ENCODE assay signal across 26 cellular contexts in the genomic region with DNA sequence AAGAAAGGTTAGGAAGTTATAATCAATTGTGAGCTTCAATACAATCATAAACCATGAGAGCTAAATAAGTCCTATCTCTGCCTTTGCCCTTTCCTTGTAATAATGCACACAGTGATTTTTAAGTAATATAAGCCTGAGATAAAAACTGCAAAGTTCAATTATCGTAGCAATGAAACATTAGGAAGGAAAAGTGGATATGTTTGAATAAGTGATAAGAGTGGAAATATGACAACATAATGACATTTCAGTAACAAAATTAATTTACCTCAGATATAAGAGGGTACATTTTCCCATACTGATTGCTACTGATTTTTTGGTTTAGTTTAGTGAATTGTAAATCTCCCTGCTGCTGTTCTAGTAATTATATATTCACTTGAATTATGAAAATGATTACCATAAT.
"Had no signal": no experiment of that assay in that cellular context is flagged by ENCODE, and none has a peak within 500 bp of the region (broad histone marks: within the 10 kb centered on the region; RNA-seq: fewer than 3 reads in every experiment).

No MANE protein-coding gene starts in this region.

- H3K4me3 ChIP-seq: colonic mucosa, coronary artery, dorsolateral prefrontal cortex, esophagus muscularis mucosa, esophagus squamous epithelium, gastrocnemius medialis, gastroesophageal sphincter, heart left ventricle, heart right ventricle, hepatocyte had no signal

- H3K36me3 ChIP-seq: colonic mucosa, esophagus muscularis mucosa, esophagus squamous epithelium, gastrocnemius medialis, gastroesophageal sphincter, heart left ventricle, heart right ventricle had no signal

- H3K4me3 Mint-ChIP-seq: dendritic cell treated with granulocyte-macrophage colony-stimulating factor and Interleukin-4, amounts not matched to agents 40 ng/mL and 50 ng/mL, for 4 days; effector memory CD8-positive, alpha-beta T cell; endodermal cell had no signal

- H3K27ac ChIP-seq: colonic mucosa, coronary artery, dorsolateral prefrontal cortex, epithelial cell of prostate, esophagus muscularis mucosa, esophagus squamous epithelium, foreskin keratinocyte, gastrocnemius medialis, gastroesophageal sphincter, heart left ventricle, heart right ventricle, hepatocyte had no signal

- H3K79me2 ChIP-seq: hepatocyte had no signal

- H3K4me1 ChIP-seq: colonic mucosa, esophagus muscularis mucosa, esophagus squamous epithelium, foreskin keratinocyte, gastrocnemius medialis, gastroesophageal sphincter, heart left ventricle, heart right ventricle had no signal

- H3K9me3 ChIP-seq: colonic mucosa, esophagus muscularis mucosa, esophagus squamous epithelium, gastrocnemius medialis, gastroesophageal sphincter, heart left ventricle, heart right ventricle had no signal

- H3K4me2 ChIP-seq: hepatocyte had no signal

- H2AFZ ChIP-seq: hepatocyte had no signal

- H3K27me3 Mint-ChIP-seq: dendritic cell treated with granulocyte-macrophage colony-stimulating factor and Interleukin-4, amounts not matched to agents 40 ng/mL and 50 ng/mL, for 4 days; effector memory CD8-positive, alpha-beta T cell had no signal

- H3K9me3 Mint-ChIP-seq: dendritic cell treated with granulocyte-macrophage colony-stimulating factor and Interleukin-4, amounts not matched to agents 40 ng/mL and 50 ng/mL, for 4 days; effector memory CD8-positive, alpha-beta T cell; endodermal cell had no signal

- H3K27me3 ChIP-seq: colonic mucosa, dorsolateral prefrontal cortex, esophagus squamous epithelium, gastrocnemius medialis, gastroesophageal sphincter, hepatocyte had no signal

- DNase-seq: colonic mucosa; cortex of kidney; dermis blood vessel endothelial cell; dorsolateral prefrontal cortex; effector CD4-positive, alpha-beta T cell; effector CD8-positive, alpha-beta T cell; effector memory CD4-positive, alpha-beta T cell; effector memory CD8-positive, alpha-beta T cell; endodermal cell; erythroblast; esophagus squamous epithelium; foreskin fibroblast; foreskin keratinocyte; foreskin melanocyte; gastrocnemius medialis; glutamatergic neuron; head of caudate nucleus; heart left ventricle; heart right ventricle had no signal

- H3K27ac Mint-ChIP-seq: dendritic cell treated with granulocyte-macrophage colony-stimulating factor and Interleukin-4, amounts not matched to agents 40 ng/mL and 50 ng/mL, for 4 days; effector memory CD8-positive, alpha-beta T cell; endodermal cell had no signal

- H3K4me1 Mint-ChIP-seq: endodermal cell had no signal

- ATAC-seq: effector memory CD8-positive, alpha-beta T cell; esophagus mucosa; foreskin keratinocyte; gastrocnemius medialis; gastroesophageal sphincter; heart left ventricle; heart right ventricle had no signal
